Comparison of ENCODE assay signal across 11 cellular contexts in the genomic region with DNA sequence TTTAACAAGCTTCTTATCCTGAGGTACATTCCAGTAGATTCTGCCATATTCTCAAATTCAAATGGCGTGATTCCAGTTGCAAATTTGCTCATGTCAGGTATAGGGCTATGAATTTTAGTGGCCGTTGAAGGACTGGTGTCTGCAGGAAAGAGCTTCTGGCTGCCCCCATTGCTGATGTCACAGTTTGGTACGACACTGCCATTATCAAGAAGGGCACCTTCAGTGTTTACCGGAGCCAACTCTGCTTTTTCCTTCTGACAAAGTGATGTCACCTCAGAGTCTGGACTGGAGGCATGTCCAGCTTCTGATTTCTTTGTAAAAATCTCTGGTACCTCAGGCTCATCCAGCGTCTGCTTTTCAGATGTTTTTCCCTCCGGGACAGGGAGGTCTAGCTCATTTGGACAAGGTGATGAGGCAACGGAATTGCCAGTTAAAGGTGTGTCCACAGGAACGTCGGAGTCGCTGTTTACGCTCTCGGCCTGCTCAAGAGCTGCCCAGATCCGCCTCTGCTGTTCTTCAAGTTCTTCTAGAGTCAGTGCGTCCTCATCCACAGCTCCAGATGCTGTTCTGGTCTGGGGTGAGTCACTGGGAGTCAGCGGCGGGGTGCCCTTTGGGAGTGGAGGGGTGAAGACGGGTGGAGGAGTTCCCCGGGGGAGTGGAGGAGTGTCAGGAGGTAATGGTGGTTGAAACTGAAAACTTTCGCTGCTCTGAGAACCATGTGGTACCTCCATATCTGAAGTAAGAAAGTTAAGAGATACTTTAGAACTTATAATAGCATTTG. TPM values are rescaled to one million over a fixed set of nuclear protein-coding genes. Genes with fewer than 3 reads are reported as not detected.
A peak's percentile ranks its signal among the peaks of the same experiment; 100 is the strongest.
DNase-seq lines count a peak whose midpoint lies in the region; ATAC-seq and TF ChIP-seq lines count a peak whose summit lies in the region.
"Had no signal": no experiment of that assay in that cellular context is flagged by ENCODE, and none has a peak within 500 bp of the region (broad histone marks: within the 10 kb centered on the region; RNA-seq: fewer than 3 reads in every experiment).

No MANE protein-coding gene starts in this region.

- H3K4me3 ChIP-seq in DND-41 (ENCODE audit: low read depth in 1 of 2, low read length in 2 of 2), result no peak overlapping the region
- no peak overlapping the region for H3K4me3 ChIP-seq in ovary
- H3K4me3 ChIP-seq: lung had no signal

- no peaks in the 10 kb centered on the region for H3K9me3 ChIP-seq in DND-41 (ENCODE audit: insufficient read depth, low read length, severe bottlenecking)
- H3K9me3 ChIP-seq in ovary, result no peaks in the 10 kb centered on the region

- H3K36me3 Mint-ChIP-seq in activated naive CD8-positive, alpha-beta T cell treated with anti-CD3 and anti-CD28 coated beads for 36 hours, result peaks cover 32% of the 10 kb centered on the region

- no peaks in the 10 kb centered on the region for H3K4me1 ChIP-seq in DND-41 (ENCODE audit: insufficient read depth, low read length)
- H3K4me1 ChIP-seq in ovary (ENCODE audit: insufficient read depth), result no peaks in the 10 kb centered on the region

- no peak for TF ChIP-seq EP300 in ovary (IDR thresholded peaks at IDR 0.05)

- H3K27me3 ChIP-seq in DND-41 (ENCODE audit: insufficient read depth, low read length, poor library complexity) (no peaks in the 10 kb centered on the region), ovary (no peaks in the 10 kb centered on the region)

- H4K20me1 ChIP-seq in DND-41 (ENCODE audit: insufficient read depth, low read length), result peaks cover 4% of the 10 kb centered on the region; the same call in 1 of the 2 replicates

- H3K4me3 Mint-ChIP-seq in activated naive CD8-positive, alpha-beta T cell treated with anti-CD3 and anti-CD28 coated beads for 36 hours, result no peak overlapping the region

- no peaks in the 10 kb centered on the region for H3K27me3 Mint-ChIP-seq in activated naive CD8-positive, alpha-beta T cell treated with anti-CD3 and anti-CD28 coated beads for 36 hours

- H3K9me3 Mint-ChIP-seq in activated naive CD8-positive, alpha-beta T cell treated with anti-CD3 and anti-CD28 coated beads for 36 hours, result no peaks in the 10 kb centered on the region

- TF ChIP-seq POLR2A in ovary (IDR thresholded peaks at IDR 0.05), result no peak

- H3K27ac ChIP-seq in DND-41 (ENCODE audit: low read length) (no peak overlapping the region), ovary (no peak overlapping the region)
- H3K27ac ChIP-seq: WERI-Rb-1 had no signal

- H2AFZ ChIP-seq in DND-41 (ENCODE audit: low read depth, low read length), result no peak overlapping the region

- TF ChIP-seq CTCF in DND-41 (IDR thresholded peaks at IDR 0.05; ENCODE audit: borderline replicate concordance, extremely low read depth, low read length, poor library complexity, severe bottlenecking), result no peak
- no peak for TF ChIP-seq CTCF in ovary (IDR thresholded peaks at IDR 0.05)

- DNase-seq in DND-41 (peak; percentile 2), ovary (peak in 4 of 5 donors; percentile 33 to 56 (median 44)), globus pallidus (ENCODE audit: low spot score) (no peak), DMS 273 (lab: John Stamatoyannopoulos, UW; ENCODE audit: unreplicated experiment) (no peak), NCI-H526 (lab: John Stamatoyannopoulos, UW) (no peak)
- peak; percentile 73 for DNase-seq in activated naive CD8-positive, alpha-beta T cell treated with anti-CD3 and anti-CD28 coated beads for 36 hours
- DNase-seq: NCI-H1105, WERI-Rb-1 had no signal

- no peak overlapping the region for H3K9ac ChIP-seq in DND-41 (ENCODE audit: low read depth, low read length)

- H3K79me2 ChIP-seq in DND-41 (ENCODE audit: insufficient read depth, low read length), result no peaks in the 10 kb centered on the region

- peak overlapping the region; percentile 78 for H3K27ac Mint-ChIP-seq in activated naive CD8-positive, alpha-beta T cell treated with anti-CD3 and anti-CD28 coated beads for 36 hours

- no peak for ATAC-seq in DND-41 (ENCODE audit: insufficient read depth, low read depth)
- peak; percentile 48 for ATAC-seq in HG03066 (IDR thresholded peaks at IDR 0.05; ENCODE audit: low read depth, unreplicated experiment)
- no peak for ATAC-seq in GM21717 (IDR thresholded peaks at IDR 0.05; ENCODE audit: unreplicated experiment)

- peaks cover 27% of the 10 kb centered on the region for H3K4me1 Mint-ChIP-seq in activated naive CD8-positive, alpha-beta T cell treated with anti-CD3 and anti-CD28 coated beads for 36 hours

- H3K36me3 ChIP-seq in DND-41 (ENCODE audit: insufficient read depth, low read length) (peaks cover 65% of the 10 kb centered on the region), ovary (no peaks in the 10 kb centered on the region)

- intact Hi-C loops in ovary (cut with DNase I), result loop anchor here in 3 of 4 donors (2.0 to 10.0 kb wide), 4 partner anchors 49 to 76 kb away; partner anchors contain the start of gene CLIP1 (in 1 of the 3)

- WGBS in ovary, 3 donors, result 50 to 62% (median 57%) methylated on average over 19 of the region's 19 CpGs

- no peak overlapping the region for H3K4me2 ChIP-seq in DND-41 (ENCODE audit: insufficient read depth, low read length)

RNA-seq across cellular contexts. Expression of gene ZCCHC8, which starts 27.0 kb away (rescaled TPM):
- total RNA-seq in activated naive CD8-positive, alpha-beta T cell treated with anti-CD3 and anti-CD28 coated beads for 36 hours, result 10 to 100 TPM; 40.7 to 41.7 TPM
- 10 to 100 TPM; 18.0 to 31.8 (median 22.7) TPM for total RNA-seq in ovary
- polyA plus RNA-seq in ovary, result 10 to 100 TPM; 19.0 to 24.9 TPM

RNA-seq across cellular contexts. Expression of gene CLIP1, which starts 51.3 kb away (rescaled TPM):
- 10 to 100 TPM; 32.4 to 33.9 TPM for total RNA-seq in activated naive CD8-positive, alpha-beta T cell treated with anti-CD3 and anti-CD28 coated beads for 36 hours
- 10 to 100 TPM; 30.4 to 71.5 (median 42.3) TPM for total RNA-seq in ovary
- 10 to 100 TPM; 16.2 to 35.7 TPM for polyA plus RNA-seq in ovary

RNA-seq across cellular contexts. Expression of gene RSRC2, which starts 53.0 kb away (rescaled TPM):
- total RNA-seq in activated naive CD8-positive, alpha-beta T cell treated with anti-CD3 and anti-CD28 coated beads for 36 hours, result 10 to 100 TPM; 89.0 to 93.0 TPM
- 10 to 100 TPM; 54.1 to 74.6 (median 62.7) TPM for total RNA-seq in ovary
- polyA plus RNA-seq in ovary, result 10 to 100 TPM; 62.0 to 90.7 TPM

RNA-seq across cellular contexts. Expression of gene KNTC1, which starts 53.3 kb away (rescaled TPM):
- 10 to 100 TPM; 85.9 to 89.9 TPM for total RNA-seq in activated naive CD8-positive, alpha-beta T cell treated with anti-CD3 and anti-CD28 coated beads for 36 hours
- 10 to 100 TPM in 4 of 7 donors, 1 to 10 TPM in 3; 6.8 to 15.9 (median 11.3) TPM for total RNA-seq in ovary
- 1 to 10 TPM; 4.7 to 7.2 TPM for polyA plus RNA-seq in ovary

Comparison
In these comparisons a context has a peak if more than half of its experiments do, and no peak if none do; other contexts are left out.
1. DNase-seq: peak in DND-41 (single experiment), activated naive CD8-positive, alpha-beta T cell treated with anti-CD3 and anti-CD28 coated beads for 36 hours (single experiment) and ovary (4 of 5); none in globus pallidus (single experiment), DMS 273 (single experiment) and NCI-H526 (0 of 2).